In genomic region chr1:119549719-119550141, GRCh38 we compare ENCODE assay signal across 1 cellular context.
TF ChIP-seq lines count a peak whose summit lies in the region.

No MANE protein-coding gene starts in this region.

TF ChIP-seq in K562, 482 proteins besides CTCF, POLR2A, EP300 and RAD21:
- no peak for TF ChIP-seq RHOXF2B (CRISPR knock-in tag; conservative IDR thresholded peaks at IDR 0.05)
- no peak for TF ChIP-seq FIP1L1 (IDR thresholded peaks at IDR 0.05; ENCODE audit: low read depth, low read length, poor library complexity, severe bottlenecking)
- peak; percentile 23; the same call in 1 of the 2 replicates for TF ChIP-seq SMC3 (conservative IDR thresholded peaks at IDR 0.05; ENCODE audit: insufficient read depth, low read depth, low read length)
- no peak for TF ChIP-seq TRIM28 (IDR thresholded peaks at IDR 0.05)
